ENCODE assay signal across 39 cellular contexts in the genomic region with DNA sequence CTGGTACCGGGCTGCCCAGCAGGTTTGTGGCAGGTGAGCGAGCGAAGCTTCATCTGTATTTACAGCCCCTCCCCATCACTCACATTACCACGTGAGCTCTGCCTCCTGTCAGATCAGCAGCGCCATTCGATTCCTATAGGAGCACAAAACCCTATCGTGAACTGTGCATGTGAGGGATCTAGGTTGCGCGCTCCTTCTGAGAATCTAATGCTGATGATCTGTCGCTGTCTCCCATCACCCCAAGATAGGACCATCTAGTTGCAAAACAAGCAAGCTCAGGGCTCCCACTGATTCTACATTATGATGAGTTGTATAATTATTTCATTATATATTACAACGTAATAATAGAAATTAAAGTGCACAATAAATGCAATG. TPM values are rescaled to one million over a fixed set of nuclear protein-coding genes. Genes with fewer than 3 reads are reported as not detected.
"Had no signal": no experiment of that assay in that cellular context is flagged by ENCODE, and none has a peak within 500 bp of the region (broad histone marks: within the 10 kb centered on the region; RNA-seq: fewer than 3 reads in every experiment).

No MANE protein-coding gene starts in this region.

- DNase-seq: activated effector memory CD4-positive, alpha-beta T cell treated with anti-CD3 and anti-CD28 coated beads, Interleukin-2, amount 50 U/mL, for 16 hours; activated effector memory CD4-positive, alpha-beta T cell treated with Interleukin-2 at 50 U/mL for 16 hours; activated gamma-delta T cell; activated gamma-delta T cell treated with Interleukin-2 at 50 U/mL for 16 hours; activated naive CD4-positive, alpha-beta T cell; activated naive CD4-positive, alpha-beta T cell treated with anti-CD3 and anti-CD28 coated beads for 36 hours; activated naive CD4-positive, alpha-beta T cell treated with anti-CD3 and anti-CD28 coated beads, Interleukin-2, amount 10 ng/mL, durations not matched to agents 7 days and 5 days; activated naive CD4-positive, alpha-beta T cell treated with anti-CD3 and anti-CD28 coated beads, Interleukin-2, amount 50 U/mL, for 16 hours; activated naive CD4-positive, alpha-beta T cell treated with Interleukin-2 at 50 U/mL for 16 hours; activated naive CD8-positive, alpha-beta T cell treated with anti-CD3 and anti-CD28 coated beads for 36 hours; activated naive CD8-positive, alpha-beta T cell treated with anti-CD3 and anti-CD28 coated beads, Interleukin-2, amount 10 ng/mL, durations not matched to agents 7 days and 5 days; activated naive CD8-positive, alpha-beta T cell treated with anti-CD3 and anti-CD28 coated beads, Interleukin-2, amount 50 U/mL, for 24 hours; activated T-cell treated with anti-CD3 and anti-CD28 coated beads, Interleukin-2, amount 50 U/mL, for 1 hour; activated T-cell treated with anti-CD3 and anti-CD28 coated beads, Interleukin-2, amount 50 U/mL, for 24 hours; activated T-cell treated with anti-CD3 and anti-CD28 coated beads, Interleukin-2, amount 50 U/mL, for 4 hours; activated T-cell treated with anti-CD3 and anti-CD28 coated beads, Interleukin-2, amount 50 U/mL, for 72 hours; amniotic stem cell; aorta; body of pancreas; brain microvascular endothelial cell; caudate nucleus; central memory CD4-positive, alpha-beta T cell; cerebellar nuclear complex had no signal

- H3K4me3 Mint-ChIP-seq: activated naive CD4-positive, alpha-beta T cell treated with anti-CD3 and anti-CD28 coated beads for 36 hours; activated naive CD4-positive, alpha-beta T cell treated with anti-CD3 and anti-CD28 coated beads, Interleukin-2, amount 10 ng/mL, durations not matched to agents 7 days and 5 days; activated naive CD4-positive, alpha-beta T cell treated with anti-CD3 and anti-CD28 coated beads, Interleukin-2, amount 50 U/mL, for 24 hours; activated naive CD8-positive, alpha-beta T cell; activated naive CD8-positive, alpha-beta T cell treated with anti-CD3 and anti-CD28 coated beads for 36 hours; activated naive CD8-positive, alpha-beta T cell treated with anti-CD3 and anti-CD28 coated beads, Interleukin-2, amount 10 ng/mL, durations not matched to agents 7 days and 5 days; activated naive CD8-positive, alpha-beta T cell treated with anti-CD3 and anti-CD28 coated beads, Interleukin-2, amount 50 U/mL, for 24 hours; activated T-cell treated with anti-CD3 and anti-CD28 coated beads, Interleukin-2, amount 50 U/mL, for 24 hours; activated T-cell treated with anti-CD3 and anti-CD28 coated beads, Interleukin-2, amount 50 U/mL, for 4 hours; activated T-cell treated with anti-CD3 and anti-CD28 coated beads, Interleukin-2, amount 50 U/mL, for 72 hours; activated T-helper 1 cell treated with anti-CD3 and anti-CD28 coated beads, Interleukin-12 subunit alpha, Interleukin-12 subunit beta, Interleukin-2, Interleukin-4 antibody, amounts not matched to agents 30 ng/mL and 10 ng/mL and 1 ng/mL, durations not matched to agents 14 hours and 24 hours and 36 hours; activated T-helper 17 cell treated with anti-CD3 and anti-CD28 coated beads, Interleukin-2, amount 50 U/mL, for 72 hours; brain; central memory CD8-positive, alpha-beta T cell had no signal

- H3K36me3 ChIP-seq: adrenal gland, ascending aorta, brain microvascular endothelial cell, breast epithelium, cardiac muscle cell had no signal

- H3K4me3 ChIP-seq: adrenal gland, ascending aorta, body of pancreas, breast epithelium, cardiac muscle cell had no signal

- H3K4me1 ChIP-seq: ascending aorta, breast epithelium had no signal

- H3K27me3 ChIP-seq: ascending aorta, breast epithelium, cardiac muscle cell had no signal

- H3K27ac Mint-ChIP-seq: activated naive CD4-positive, alpha-beta T cell treated with anti-CD3 and anti-CD28 coated beads for 36 hours; activated naive CD4-positive, alpha-beta T cell treated with anti-CD3 and anti-CD28 coated beads, Interleukin-2, amount 10 ng/mL, durations not matched to agents 7 days and 5 days; activated naive CD4-positive, alpha-beta T cell treated with anti-CD3 and anti-CD28 coated beads, Interleukin-2, amount 50 U/mL, for 24 hours; activated naive CD8-positive, alpha-beta T cell; activated naive CD8-positive, alpha-beta T cell treated with anti-CD3 and anti-CD28 coated beads for 36 hours; activated naive CD8-positive, alpha-beta T cell treated with anti-CD3 and anti-CD28 coated beads, Interleukin-2, amount 10 ng/mL, durations not matched to agents 7 days and 5 days; activated naive CD8-positive, alpha-beta T cell treated with anti-CD3 and anti-CD28 coated beads, Interleukin-2, amount 50 U/mL, for 24 hours; activated T-cell treated with anti-CD3 and anti-CD28 coated beads, Interleukin-2, amount 50 U/mL, for 24 hours; activated T-cell treated with anti-CD3 and anti-CD28 coated beads, Interleukin-2, amount 50 U/mL, for 72 hours; activated T-helper 1 cell treated with anti-CD3 and anti-CD28 coated beads, Interleukin-12 subunit alpha, Interleukin-12 subunit beta, Interleukin-2, Interleukin-4 antibody, amounts not matched to agents 30 ng/mL and 10 ng/mL and 1 ng/mL, durations not matched to agents 14 hours and 24 hours and 36 hours; activated T-helper 17 cell treated with anti-CD3 and anti-CD28 coated beads, Interleukin-2, amount 50 U/mL, for 72 hours; activated T-helper 2 cell treated with anti-CD3 and anti-CD28 coated beads, Interferon-gamma antibody, Interleukin-2, Interleukin-4, amounts not matched to agents 10 μg/mL and 5 μg/mL and 100 μg/mL, durations not matched to agents 14 hours and 24 hours and 36 hours; brain had no signal

- H3K9me3 ChIP-seq: ascending aorta, body of pancreas, breast epithelium had no signal

- H3K4me1 Mint-ChIP-seq: activated naive CD4-positive, alpha-beta T cell treated with anti-CD3 and anti-CD28 coated beads, Interleukin-2, amount 10 ng/mL, durations not matched to agents 7 days and 5 days; activated naive CD4-positive, alpha-beta T cell treated with anti-CD3 and anti-CD28 coated beads, Interleukin-2, amount 50 U/mL, for 24 hours; activated T-helper 17 cell treated with anti-CD3 and anti-CD28 coated beads, Interleukin-2, amount 50 U/mL, for 72 hours; central memory CD8-positive, alpha-beta T cell had no signal

- H3K9me3 Mint-ChIP-seq: activated naive CD4-positive, alpha-beta T cell treated with anti-CD3 and anti-CD28 coated beads for 36 hours; activated naive CD4-positive, alpha-beta T cell treated with anti-CD3 and anti-CD28 coated beads, Interleukin-2, amount 10 ng/mL, durations not matched to agents 7 days and 5 days; activated naive CD4-positive, alpha-beta T cell treated with anti-CD3 and anti-CD28 coated beads, Interleukin-2, amount 50 U/mL, for 24 hours; activated naive CD4-positive, alpha-beta T cell treated with anti-CD3 and anti-CD28 coated beads, Interleukin-2, amount 50 U/mL, for 72 hours; activated naive CD8-positive, alpha-beta T cell treated with anti-CD3 and anti-CD28 coated beads for 36 hours; activated naive CD8-positive, alpha-beta T cell treated with anti-CD3 and anti-CD28 coated beads, Interleukin-2, amount 10 ng/mL, durations not matched to agents 7 days and 5 days; activated naive CD8-positive, alpha-beta T cell treated with anti-CD3 and anti-CD28 coated beads, Interleukin-2, amount 50 U/mL, for 24 hours; activated T-cell treated with anti-CD3 and anti-CD28 coated beads, Interleukin-2, amount 50 U/mL, for 24 hours; activated T-cell treated with anti-CD3 and anti-CD28 coated beads, Interleukin-2, amount 50 U/mL, for 4 hours; activated T-cell treated with anti-CD3 and anti-CD28 coated beads, Interleukin-2, amount 50 U/mL, for 72 hours; activated T-helper 1 cell treated with anti-CD3 and anti-CD28 coated beads, Interleukin-12 subunit alpha, Interleukin-12 subunit beta, Interleukin-2, Interleukin-4 antibody, amounts not matched to agents 30 ng/mL and 10 ng/mL and 1 ng/mL, durations not matched to agents 14 hours and 24 hours and 36 hours; activated T-helper 17 cell treated with anti-CD3 and anti-CD28 coated beads, Interleukin-2, amount 50 U/mL, for 72 hours; activated T-helper 2 cell treated with anti-CD3 and anti-CD28 coated beads, Interferon-gamma antibody, Interleukin-2, Interleukin-4, amounts not matched to agents 10 μg/mL and 5 μg/mL and 100 μg/mL, durations not matched to agents 14 hours and 24 hours and 36 hours; central memory CD8-positive, alpha-beta T cell had no signal

- H3K27ac ChIP-seq: adrenal gland, ascending aorta, body of pancreas, brain microvascular endothelial cell, breast epithelium, cardiac muscle cell had no signal

- H3K36me3 Mint-ChIP-seq: activated naive CD4-positive, alpha-beta T cell treated with anti-CD3 and anti-CD28 coated beads, Interleukin-2, amount 10 ng/mL, durations not matched to agents 7 days and 5 days; activated naive CD4-positive, alpha-beta T cell treated with anti-CD3 and anti-CD28 coated beads, Interleukin-2, amount 50 U/mL, for 24 hours; activated naive CD4-positive, alpha-beta T cell treated with anti-CD3 and anti-CD28 coated beads, Interleukin-2, amount 50 U/mL, for 72 hours; activated naive CD8-positive, alpha-beta T cell; activated naive CD8-positive, alpha-beta T cell treated with anti-CD3 and anti-CD28 coated beads for 36 hours; activated naive CD8-positive, alpha-beta T cell treated with anti-CD3 and anti-CD28 coated beads, Interleukin-2, amount 10 ng/mL, durations not matched to agents 7 days and 5 days; brain had no signal

RNA-seq across cellular contexts. Expression of gene VSIG10L2, which starts 15.8 kb away (rescaled TPM):
- total RNA-seq: activated naive CD4-positive, alpha-beta T cell treated with anti-CD3 and anti-CD28 coated beads for 36 hours; activated naive CD4-positive, alpha-beta T cell treated with anti-CD3 and anti-CD28 coated beads, Interleukin-2, amount 50 U/mL, for 72 hours; activated naive CD8-positive, alpha-beta T cell treated with anti-CD3 and anti-CD28 coated beads for 36 hours; activated naive CD8-positive, alpha-beta T cell treated with anti-CD3 and anti-CD28 coated beads, Interleukin-2, amount 10 ng/mL, durations not matched to agents 7 days and 5 days; activated T-cell treated with anti-CD3 and anti-CD28 coated beads, Interleukin-2, amount 50 U/mL, for 4 hours; activated T-cell treated with anti-CD3 and anti-CD28 coated beads, Interleukin-2, amount 50 U/mL, for 72 hours; activated T-helper 1 cell treated with anti-CD3 and anti-CD28 coated beads, Interleukin-12 subunit alpha, Interleukin-12 subunit beta, Interleukin-2, Interleukin-4 antibody, amounts not matched to agents 30 ng/mL and 10 ng/mL and 1 ng/mL, durations not matched to agents 14 hours and 24 hours and 36 hours; activated T-helper 17 cell treated with anti-CD3 and anti-CD28 coated beads, Interleukin-2, amount 50 U/mL, for 72 hours; activated T-helper 2 cell treated with anti-CD3 and anti-CD28 coated beads, Interferon-gamma antibody, Interleukin-2, Interleukin-4, amounts not matched to agents 10 μg/mL and 5 μg/mL and 100 μg/mL, durations not matched to agents 14 hours and 24 hours and 36 hours; adrenal gland; ascending aorta; astrocyte; body of pancreas; bronchial epithelial cell; cardiac muscle cell; cardiac septum; cerebellum had no signal
- polyA plus RNA-seq: aorta, cardiac muscle cell had no signal

RNA-seq across cellular contexts. Expression of gene DDX25, which starts 25.8 kb away (rescaled TPM):
- total RNA-seq: activated naive CD4-positive, alpha-beta T cell treated with anti-CD3 and anti-CD28 coated beads for 36 hours; activated naive CD8-positive, alpha-beta T cell treated with anti-CD3 and anti-CD28 coated beads, Interleukin-2, amount 10 ng/mL, durations not matched to agents 7 days and 5 days; activated T-cell treated with anti-CD3 and anti-CD28 coated beads, Interleukin-2, amount 50 U/mL, for 4 hours; activated T-helper 1 cell treated with anti-CD3 and anti-CD28 coated beads, Interleukin-12 subunit alpha, Interleukin-12 subunit beta, Interleukin-2, Interleukin-4 antibody, amounts not matched to agents 30 ng/mL and 10 ng/mL and 1 ng/mL, durations not matched to agents 14 hours and 24 hours and 36 hours; activated T-helper 2 cell treated with anti-CD3 and anti-CD28 coated beads, Interferon-gamma antibody, Interleukin-2, Interleukin-4, amounts not matched to agents 10 μg/mL and 5 μg/mL and 100 μg/mL, durations not matched to agents 14 hours and 24 hours and 36 hours; ascending aorta; bronchial epithelial cell; cardiac septum had no signal
- polyA plus RNA-seq: aorta had no signal
